Comparison of ENCODE assay signal across 18 cellular contexts in the genomic region with DNA sequence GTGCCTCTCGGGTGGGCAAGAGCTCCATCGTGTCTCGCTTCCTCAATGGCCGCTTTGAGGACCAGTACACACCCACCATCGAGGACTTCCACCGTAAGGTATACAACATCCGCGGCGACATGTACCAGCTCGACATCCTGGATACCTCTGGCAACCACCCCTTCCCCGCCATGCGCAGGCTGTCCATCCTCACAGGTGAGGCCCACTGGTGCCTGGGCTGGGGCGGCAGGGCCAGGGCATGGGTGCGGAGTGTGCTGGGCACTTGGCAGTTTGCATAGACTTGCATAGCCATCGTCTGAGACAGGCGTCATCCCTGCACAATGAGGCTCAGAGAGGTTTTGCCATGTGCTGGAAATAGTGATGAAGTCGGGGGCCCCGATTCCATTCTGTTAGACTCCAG. TPM values are rescaled to one million over a fixed set of nuclear protein-coding genes. Genes with fewer than 3 reads are reported as not detected.
A peak's percentile ranks its signal among the peaks of the same experiment; 100 is the strongest.
DNase-seq lines count a peak whose midpoint lies in the region; TF ChIP-seq lines count a peak whose summit lies in the region.
"Had no signal": no experiment of that assay in that cellular context is flagged by ENCODE, and none has a peak within 500 bp of the region (broad histone marks: within the 10 kb centered on the region; RNA-seq: fewer than 3 reads in every experiment).

No MANE protein-coding gene starts in this region.

- WGBS in neuronal stem cell (ENCODE audit: extremely low coverage in 2 of 2, insufficient read length in 2 of 2, insufficient replicate concordance in 1 of 2), 2 donors = no CpG with 5 or more reads among the region's 18 CpGs
- 92% methylated on average over 18 of the region's 18 CpGs for WGBS in hepatocyte (ENCODE audit: low lambda C conversion rate, missing lambda C conversion rate)

- H3K23ac ChIP-seq in neuronal stem cell (ENCODE audit: low read depth, low read length, poor library complexity) = no peak overlapping the region

- H3K79me1 ChIP-seq in neuronal stem cell (ENCODE audit: low read depth, low read length) = peaks cover 2% of the 10 kb centered on the region

- H3K9me2 ChIP-seq in hepatocyte (replicated peaks; ENCODE audit: insufficient read depth) = no peaks in the 10 kb centered on the region

- H2AFZ ChIP-seq in neuronal stem cell (ENCODE audit: low read length) (no peak overlapping the region), hepatocyte (no peak overlapping the region)

- no peaks in the 10 kb centered on the region for H4K20me1 ChIP-seq in hepatocyte (ENCODE audit: insufficient read depth, poor library complexity, severe bottlenecking)

- H3K4me3 ChIP-seq in neuronal stem cell (ENCODE audit: low read length in 2 of 2) (no peak overlapping the region), hepatocyte (no peak overlapping the region)
- H3K4me3 ChIP-seq: BLaER1 had no signal

- no peak overlapping the region for H4K91ac ChIP-seq in neuronal stem cell (ENCODE audit: low read depth, low read length, poor library complexity)

- H3K9me3 ChIP-seq in neuronal stem cell (replicated peaks in 1 of 2; ENCODE audit: control insufficient read depth in 2 of 2, insufficient read depth in 1 of 2, low read depth in 1 of 2, low read length in 2 of 2) (no peaks in the 10 kb centered on the region), hepatocyte (ENCODE audit: low read depth) (no peaks in the 10 kb centered on the region)
- H3K9me3 ChIP-seq: BE2C, BLaER1, Caco-2 had no signal

- H3K4me1 ChIP-seq in neuronal stem cell (ENCODE audit: control insufficient read depth in 2 of 2, insufficient read depth in 1 of 2, low read depth in 1 of 2, low read length in 2 of 2) (peaks cover 0 to 11% of the 10 kb centered on the region in 2 donors), hepatocyte (ENCODE audit: insufficient read depth) (no peaks in the 10 kb centered on the region)
- H3K4me1 ChIP-seq: BE2C, Caco-2 had no signal

- no peak for DNase-seq in caudate nucleus (lab: John Stamatoyannopoulos, UW)
- DNase-seq in neuronal stem cell (ENCODE audit: low spot score) = no peak
- no peak for DNase-seq in hepatocyte (ENCODE audit: low spot score)
- DNase-seq in dedifferentiated amniotic fluid mesenchymal stem cell (ENCODE audit: extremely low spot score) = no peak
- no peak for DNase-seq in COLO668 (lab: John Stamatoyannopoulos, UW; ENCODE audit: unreplicated experiment)
- DNase-seq: 8988T; ACHN; BE2C; C1 segment of cervical spinal cord; Caco-2; Calu3; CD4-positive, alpha-beta memory T cell; CD4-positive, CD25-positive, alpha-beta regulatory T cell; CD8-positive, alpha-beta memory T cell; DMS79 treated with DMSO at 0.1 percent for 48 hours; GF-D8 had no signal

- H3K27ac ChIP-seq in caudate nucleus (ENCODE audit: low read depth, low read length) (peak overlapping the region; percentile 52), neuronal stem cell (replicated peaks; ENCODE audit: low read length) (no peak overlapping the region), hepatocyte (no peak overlapping the region)
- H3K27ac ChIP-seq: BLaER1 had no signal

- no peak overlapping the region for H2BK120ac ChIP-seq in neuronal stem cell (ENCODE audit: low read depth, low read length)

- no peak for TF ChIP-seq CTCF in hepatocyte (IDR thresholded peaks at IDR 0.05; ENCODE audit: poor library complexity)

- peak overlapping the region; percentile 50 for H2BK15ac ChIP-seq in neuronal stem cell (ENCODE audit: low read length)

- H3K4me2 ChIP-seq in neuronal stem cell (ENCODE audit: insufficient read depth, low read length, poor library complexity, severe bottlenecking) (no peak overlapping the region), hepatocyte (no peak overlapping the region)
- H3K4me2 ChIP-seq: BLaER1 had no signal

- no peak overlapping the region for H2BK5ac ChIP-seq in neuronal stem cell (ENCODE audit: low read length)

- no peak overlapping the region for H4K8ac ChIP-seq in neuronal stem cell (ENCODE audit: low read depth, low read length)

- H3K18ac ChIP-seq in neuronal stem cell (ENCODE audit: low read length) = peak overlapping the region; percentile 66

- no peak overlapping the region for H3K14ac ChIP-seq in neuronal stem cell (ENCODE audit: low read length)

- no peak overlapping the region for H2BK12ac ChIP-seq in neuronal stem cell (ENCODE audit: low read length)

- H2AK5ac ChIP-seq in neuronal stem cell (ENCODE audit: low read depth, low read length) = peak overlapping the region; percentile 78

- peaks cover 0 to 78% (median 15%) of the 10 kb centered on the region in 3 experiments for H3K27me3 ChIP-seq in neuronal stem cell (ENCODE audit: control insufficient read depth in 3 of 3, insufficient read depth in 3 of 3, low read depth in 1 of 3, low read length in 3 of 3)
- H3K27me3 ChIP-seq in hepatocyte = peaks cover 30% of the 10 kb centered on the region

- H3K36me3 ChIP-seq in neuronal stem cell (replicated peaks in 1 of 2; ENCODE audit: control insufficient read depth in 2 of 2, insufficient read depth in 2 of 2, low read length in 2 of 2) = no peaks in the 10 kb centered on the region
- H3K36me3 ChIP-seq in hepatocyte (replicated peaks; ENCODE audit: insufficient read depth, low read depth) = no peaks in the 10 kb centered on the region
- H3K36me3 ChIP-seq: BE2C, BLaER1 had no signal

- no peaks in the 10 kb centered on the region for H3K79me2 ChIP-seq in hepatocyte

- no peak overlapping the region for H3K9ac ChIP-seq in neuronal stem cell (ENCODE audit: low read depth, low read length, poor library complexity)
- H3K9ac ChIP-seq: BLaER1 had no signal

- H3K4ac ChIP-seq in neuronal stem cell (ENCODE audit: low read length) = peak overlapping the region; percentile 42

RNA-seq across cellular contexts. Expression of a gene that starts 6.3 kb away (rescaled TPM):
- polyA plus RNA-seq in neuronal stem cell (2013, experiment 1 of 2) = 0.29 TPM
- 0.28 TPM for polyA plus RNA-seq in neuronal stem cell (2013, experiment 2 of 2)
- total RNA-seq in hepatocyte = 0.88 and 1.3 TPM in 2 replicates
- polyA plus RNA-seq in hepatocyte = 12.7 and 13.5 TPM in 2 replicates
- total RNA-seq: CD4-positive, alpha-beta memory T cell had no signal
- polyA plus RNA-seq: CD14-positive monocyte; CD8-positive, alpha-beta memory T cell had no signal
